28 cellular contexts compared by ENCODE assay signal in the genomic region with DNA sequence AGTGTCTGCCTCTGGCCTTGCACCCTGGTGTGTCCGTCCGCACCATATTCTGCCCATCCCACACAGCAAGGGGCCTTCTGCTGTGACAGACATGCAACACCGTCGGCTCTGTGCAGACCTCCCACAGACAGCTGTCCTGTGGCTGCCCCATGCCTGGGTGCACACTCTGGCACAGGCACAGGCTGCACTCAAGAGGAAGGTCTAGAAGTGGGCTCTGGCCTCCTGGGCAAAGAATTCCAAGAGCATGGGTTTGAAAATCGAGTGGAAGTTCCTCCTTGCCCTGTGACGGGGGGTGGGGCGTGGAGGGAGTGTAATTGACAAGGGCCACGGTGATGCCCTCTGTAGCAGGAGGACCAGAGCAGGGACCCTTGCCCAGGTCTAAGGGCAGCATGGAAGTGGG. TPM values are rescaled to one million over a fixed set of nuclear protein-coding genes. Genes with fewer than 3 reads are reported as not detected.
"Had no signal": no experiment of that assay in that cellular context is flagged by ENCODE, and none has a peak within 500 bp of the region (broad histone marks: within the 10 kb centered on the region; RNA-seq: fewer than 3 reads in every experiment).

No MANE protein-coding gene starts in this region.

- H3K9me3 ChIP-seq: esophagus muscularis mucosa, heart right ventricle, left lung, lower lobe of right lung, mucosa of descending colon, psoas muscle, transverse colon had no signal

- H3K36me3 ChIP-seq: brain microvascular endothelial cell, esophagus muscularis mucosa, heart right ventricle, left lung, lower lobe of right lung, transverse colon had no signal

- H3K27me3 ChIP-seq: brain microvascular endothelial cell, esophagus muscularis mucosa had no signal

- FAIRE-seq: astrocyte, TTC549 had no signal

- H3K27ac Mint-ChIP-seq: activated T-cell treated with anti-CD3 and anti-CD28 coated beads, Interleukin-2, amount 50 U/mL, for 24 hours had no signal

- H3K9ac ChIP-seq: parathyroid adenoma had no signal

- H3K9me3 Mint-ChIP-seq: activated T-cell treated with anti-CD3 and anti-CD28 coated beads, Interleukin-2, amount 50 U/mL, for 24 hours had no signal

- H3K27ac ChIP-seq: brain microvascular endothelial cell, esophagus muscularis mucosa, foreskin keratinocyte, heart right ventricle, left lung, lower lobe of right lung, parathyroid adenoma, psoas muscle, transverse colon, VCaP had no signal

- H2AFZ ChIP-seq: parathyroid adenoma had no signal

- H3K4me3 ChIP-seq: esophagus muscularis mucosa, heart right ventricle, left lung, lower lobe of right lung, mucosa of descending colon, psoas muscle, transverse colon had no signal

- DNase-seq: activated CD4-positive, alpha-beta T cell treated with anti-CD3 and anti-CD28 coated beads for 48 hours; activated CD4-positive, alpha-beta T cell treated with anti-CD3 and anti-CD28 coated beads, Interleukin-2, amount 50 U/mL, for 48 hours; activated CD8-positive, alpha-beta memory T cell treated with anti-CD3 and anti-CD28 coated beads, Interleukin-2, amount 50 U/mL, for 4 hours; activated gamma-delta T cell; activated naive CD4-positive, alpha-beta T cell treated with anti-CD3 and anti-CD28 coated beads, Interleukin-2, amount 50 U/mL, for 16 hours; activated T-cell treated with anti-CD3 and anti-CD28 coated beads, Interleukin-2, amount 50 U/mL, for 24 hours; amniotic stem cell; brain microvascular endothelial cell; caudate nucleus; foreskin keratinocyte; heart right ventricle; kidney glomerular epithelial cell; left lung; lower lobe of right lung; mesendoderm; mucosa of descending colon; occipital lobe; psoas muscle; stimulated activated naive CD4-positive, alpha-beta T cell; transverse colon had no signal

- H3K79me2 ChIP-seq: parathyroid adenoma had no signal

- ATAC-seq: foreskin keratinocyte, heart right ventricle, left lung, lower lobe of right lung, mucosa of descending colon, psoas muscle had no signal

- H3K4me3 Mint-ChIP-seq: activated T-cell treated with anti-CD3 and anti-CD28 coated beads, Interleukin-2, amount 50 U/mL, for 24 hours had no signal

RNA-seq across cellular contexts. Expression of a gene that starts 4.3 kb away (rescaled TPM):
- total RNA-seq: activated CD8-positive, alpha-beta memory T cell treated with anti-CD3 and anti-CD28 coated beads for 36 hours; T-helper 1 cell treated with Interleukin-12 subunit alpha and Interleukin-12 subunit beta and Interleukin-4 antibody, amounts not matched to agents 30 ng/mL and 1 ng/mL, for 36 hours had no signal
- polyA plus RNA-seq: neural cell had no signal
